ENCODE assay signal across 32 cellular contexts in the genomic region with DNA sequence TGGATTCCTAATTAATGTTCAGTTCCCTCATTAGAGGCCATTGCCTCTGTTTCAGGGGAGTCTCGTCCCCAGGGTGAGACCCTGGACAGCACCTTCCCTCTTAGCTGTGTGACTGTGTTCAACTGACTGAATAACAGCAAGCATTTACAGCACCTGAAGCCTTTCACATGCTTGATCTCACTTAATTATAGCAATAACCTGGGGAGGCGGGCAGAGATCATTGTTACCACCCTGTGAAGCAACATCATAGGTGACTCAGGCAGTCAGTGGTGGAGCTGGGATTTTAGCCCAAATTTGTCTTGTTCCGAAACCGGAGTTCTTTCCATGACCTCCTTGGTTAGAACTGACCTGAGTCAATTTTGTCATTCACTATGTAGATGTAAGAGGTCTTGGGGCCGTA.
A peak's percentile ranks its signal among the peaks of the same experiment; 100 is the strongest.
DNase-seq lines count a peak whose midpoint lies in the region; FAIRE-seq and TF ChIP-seq lines count a peak whose summit lies in the region.
"Had no signal": no experiment of that assay in that cellular context is flagged by ENCODE, and none has a peak within 500 bp of the region (broad histone marks: within the 10 kb centered on the region; RNA-seq: fewer than 3 reads in every experiment).

No MANE protein-coding gene starts in this region.

- no peak overlapping the region for H2AFZ ChIP-seq in neural progenitor cell (replicated peaks)
- H2AFZ ChIP-seq: parathyroid adenoma, PC-9 had no signal

- H3K27me3 Mint-ChIP-seq in neural progenitor cell (ENCODE audit: insufficient read depth, low read depth), result peaks cover 11% of the 10 kb centered on the region

- no peak for FAIRE-seq in bronchial epithelial cell (lab: Jason Lieb, UNC)
- FAIRE-seq: islet of Langerhans, urothelium cell line had no signal

- H3K79me2 ChIP-seq in neural progenitor cell (ENCODE audit: low read depth), result no peaks in the 10 kb centered on the region
- H3K79me2 ChIP-seq: parathyroid adenoma had no signal

- H4K20me1 ChIP-seq in neural progenitor cell (ENCODE audit: low read depth), result no peaks in the 10 kb centered on the region

- peak; percentile 34 for DNase-seq in NCI-H2107 treated with DMSO at 0.1 percent for 48 hours (lab: John Stamatoyannopoulos, UW; ENCODE audit: unreplicated experiment)
- no peak for DNase-seq in NCI-H2107 (lab: John Stamatoyannopoulos, UW)
- peak; percentile 65 for DNase-seq in NCI-H1436 (lab: John Stamatoyannopoulos, UW)
- peak; percentile 10 for DNase-seq in bronchial epithelial cell (ENCODE audit: low read depth)
- no peak for DNase-seq in neural progenitor cell (ENCODE audit: low spot score)
- DNase-seq in middle frontal gyrus (ENCODE audit: extremely low spot score, low spot score), result no peak
- DNase-seq in anterior cingulate cortex (lab: John Stamatoyannopoulos, UW), result no peak
- DNase-seq in spleen, result no peak
- DNase-seq: activated CD4-positive, alpha-beta T cell treated with anti-CD3 and anti-CD28 coated beads for 4 hours; activated gamma-delta T cell; activated naive CD8-positive, alpha-beta T cell treated with anti-CD3 and anti-CD28 coated beads, Interleukin-2, amount 50 U/mL, for 24 hours; activated T-cell treated with anti-CD3 and anti-CD28 coated beads, Interleukin-2, amount 50 U/mL, for 24 hours; cerebellar nuclear complex; DMS79 treated with DMSO at 0.1 percent for 48 hours; NCI-H1694 treated with DMSO at 0.1 percent for 48 hours; NCI-H446 treated with DMSO at 0.1 percent for 48 hours; nephron progenitor cell; NK-92 treated with Interleukin-12 subunit alpha and Interleukin-12 subunit beta, amount 100 ng/mL, for 24 hours; right cardiac atrium; Right ventricle myocardium superior; stimulated activated CD4-positive, alpha-beta T cell treated with anti-CD3 and anti-CD28 coated beads, Interleukin-12 subunit alpha, Interleukin-12 subunit beta, amount 100 ng/mL, for 4 hours; stimulated activated CD4-positive, alpha-beta T cell treated with anti-CD3 and anti-CD28 coated beads, Interleukin-4, amount 100 ng/mL, for 4 hours; substantia nigra; T-helper 9 cell had no signal

- peak overlapping the region; percentile 60 for H3K4me3 Mint-ChIP-seq in neural progenitor cell
- H3K4me3 Mint-ChIP-seq: activated naive CD8-positive, alpha-beta T cell treated with anti-CD3 and anti-CD28 coated beads, Interleukin-2, amount 50 U/mL, for 24 hours; activated T-cell treated with anti-CD3 and anti-CD28 coated beads, Interleukin-2, amount 50 U/mL, for 24 hours; CD14-positive monocyte; nephron progenitor cell; stimulated activated memory B cell treated with anti-CD40 and anti-IgM and Interleukin-4, amounts not matched to agents 10 μg/mL and 1 μg/mL and 100 μg/mL, for 72 hours had no signal

- TF ChIP-seq POLR2A in spleen (IDR thresholded peaks at IDR 0.05), result no peak

- H3K4me2 ChIP-seq in neural progenitor cell, result no peak overlapping the region
- H3K4me2 ChIP-seq: PC-9 had no signal

- TF ChIP-seq CTCF in bronchial epithelial cell (IDR thresholded peaks at IDR 0.05; ENCODE audit: insufficient read depth, low read length, severe bottlenecking) (no peak), neural progenitor cell (IDR thresholded peaks at IDR 0.05) (no peak), spleen (IDR thresholded peaks at IDR 0.05 in 8 of 11, conservative IDR thresholded peaks at IDR 0.05 in 3 of 11) (no peak)

- H3K4me1 Mint-ChIP-seq in neural progenitor cell, result peaks cover 30% of the 10 kb centered on the region
- H3K4me1 Mint-ChIP-seq: CD14-positive monocyte had no signal

- H3K27ac Mint-ChIP-seq in neural progenitor cell, result no peak overlapping the region
- H3K27ac Mint-ChIP-seq: activated naive CD8-positive, alpha-beta T cell treated with anti-CD3 and anti-CD28 coated beads, Interleukin-2, amount 50 U/mL, for 24 hours; activated T-cell treated with anti-CD3 and anti-CD28 coated beads, Interleukin-2, amount 50 U/mL, for 24 hours; CD14-positive monocyte; stimulated activated memory B cell treated with anti-CD40 and anti-IgM and Interleukin-4, amounts not matched to agents 10 μg/mL and 1 μg/mL and 100 μg/mL, for 72 hours had no signal

- H3K4me3 ChIP-seq in bronchial epithelial cell (ENCODE audit: low read depth, low read length), result no peak overlapping the region
- no peak overlapping the region for H3K4me3 ChIP-seq in neural progenitor cell
- no peak overlapping the region for H3K4me3 ChIP-seq in spleen
- H3K4me3 ChIP-seq: PC-9 had no signal

- peaks cover 9% of the 10 kb centered on the region for H3F3A ChIP-seq in neural progenitor cell (ENCODE audit: low read depth)

- H3K36me3 ChIP-seq in bronchial epithelial cell (ENCODE audit: control insufficient read depth, insufficient read depth, low read length) (no peaks in the 10 kb centered on the region), neural progenitor cell (no peaks in the 10 kb centered on the region), spleen (no peaks in the 10 kb centered on the region)

- H3K27ac ChIP-seq in neural progenitor cell (no peak overlapping the region), spleen (no peak overlapping the region)
- H3K27ac ChIP-seq: 22Rv1, parathyroid adenoma, PC-9, VCaP had no signal

- H3K4me1 ChIP-seq in neural progenitor cell, result peaks cover 16% of the 10 kb centered on the region
- no peaks in the 10 kb centered on the region for H3K4me1 ChIP-seq in spleen
- H3K4me1 ChIP-seq: parathyroid adenoma had no signal

- WGBS in spleen, 5 donors, result 89 to 96% (median 91%) methylated on average over 5 of the region's 5 CpGs

- peaks cover 5% of the 10 kb centered on the region for H3K9me3 Mint-ChIP-seq in neural progenitor cell

- H3K9me3 ChIP-seq in neural progenitor cell (ENCODE audit: low read depth), result no peaks in the 10 kb centered on the region
- H3K9me3 ChIP-seq in spleen, result peaks cover 0 to 16% (median 9%) of the 10 kb centered on the region in 8 donors

- H3K9ac ChIP-seq in neural progenitor cell, result no peak overlapping the region
- H3K9ac ChIP-seq: parathyroid adenoma had no signal

- intact Hi-C loops in spleen (cut with DNase I; ENCODE audit: low total_unique reads), result no loop called here

- H3K27me3 ChIP-seq in bronchial epithelial cell (ENCODE audit: control insufficient read depth, insufficient read depth, low read length) (no peaks in the 10 kb centered on the region), neural progenitor cell (no peaks in the 10 kb centered on the region), spleen (replicated peaks in 1 of 7) (peaks cover 0 to 7% (median 0%) of the 10 kb centered on the region in 7 donors)

- H3K36me3 Mint-ChIP-seq in neural progenitor cell, result no peaks in the 10 kb centered on the region
- H3K36me3 Mint-ChIP-seq: CD14-positive monocyte; stimulated activated memory B cell treated with anti-CD40 and anti-IgM and Interleukin-4, amounts not matched to agents 10 μg/mL and 1 μg/mL and 100 μg/mL, for 72 hours had no signal

Comparison
In these comparisons a context has a peak if more than half of its experiments do, and no peak if none do; other contexts are left out.
1. DNase-seq: peak in NCI-H2107 treated with DMSO at 0.1 percent for 48 hours (single experiment), NCI-H1436 (single experiment) and bronchial epithelial cell (single experiment); none in NCI-H2107 (single experiment), neural progenitor cell (single experiment), middle frontal gyrus (single experiment), anterior cingulate cortex (0 of 58) and spleen (single experiment).